In the genomic region with DNA sequence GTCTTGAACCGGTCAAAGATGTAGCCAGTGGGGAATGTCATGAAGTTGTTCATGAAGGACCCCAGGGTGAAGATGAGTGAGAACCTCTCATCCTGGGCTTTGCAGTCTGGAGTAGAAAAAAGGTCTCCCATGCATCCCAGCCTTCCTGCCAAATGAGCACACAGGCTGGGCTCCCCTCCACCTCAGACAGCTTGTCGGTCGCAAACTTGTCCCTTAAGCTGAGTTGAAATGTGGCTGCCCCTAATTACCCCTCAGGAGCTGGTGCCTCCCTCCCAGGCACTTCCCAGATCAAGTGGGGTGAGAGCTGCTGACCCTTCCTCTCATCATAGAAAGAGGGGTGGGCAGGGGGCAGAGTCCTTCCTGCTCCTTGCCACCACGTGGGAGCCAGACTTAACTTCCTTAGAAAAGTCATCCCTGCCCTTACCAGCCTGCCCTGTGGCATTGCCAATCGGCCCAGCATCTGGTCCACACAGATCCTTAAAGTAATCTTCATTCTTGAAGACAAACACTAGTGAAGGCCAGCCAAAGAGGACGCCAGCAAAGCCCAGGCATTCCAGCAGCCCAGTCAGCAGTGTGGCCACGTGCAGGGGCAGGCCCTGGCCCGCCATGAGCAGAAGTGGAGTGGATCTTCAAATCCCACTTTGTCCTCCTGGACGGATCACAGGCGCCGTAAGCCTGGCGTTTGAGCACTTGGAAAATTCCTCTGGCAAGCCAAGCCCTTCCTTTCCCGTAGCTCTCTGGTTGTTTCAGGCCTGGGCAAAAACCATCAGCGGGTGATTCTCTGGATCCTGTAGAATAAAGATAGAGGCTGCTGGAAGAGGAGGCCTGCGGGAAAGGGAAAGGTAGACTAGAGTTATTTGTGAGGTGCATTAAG, we compare ENCODE assay signal across 1 cellular context.
TF ChIP-seq lines count a peak whose summit lies in the region.

No MANE protein-coding gene starts in this region.

TF ChIP-seq in HepG2, 621 proteins besides CTCF, POLR2A, EP300 and RAD21:
- no peak for TF ChIP-seq HNRNPLL (IDR thresholded peaks at IDR 0.05; ENCODE audit: low read depth, low read length, poor library complexity, severe bottlenecking)
- no peak for TF ChIP-seq ZBTB42 (CRISPR knock-in tag; IDR thresholded peaks at IDR 0.05)
